Comparison of ENCODE assay signal across 29 cellular contexts in genomic region chr2:18369750-18370149, GRCh38.
DNase-seq lines count a peak whose midpoint lies in the region; ATAC-seq and TF ChIP-seq lines count a peak whose summit lies in the region.
"Had no signal": no experiment of that assay in that cellular context is flagged by ENCODE, and none has a peak within 500 bp of the region (broad histone marks: within the 10 kb centered on the region; RNA-seq: fewer than 3 reads in every experiment).

No MANE protein-coding gene starts in this region.

- ATAC-seq in GM19395 (IDR thresholded peaks at IDR 0.05; ENCODE audit: unreplicated experiment) (no peak), Right ventricle myocardium superior (ENCODE audit: poor library complexity) (no peak), right cardiac atrium (no peak)
- ATAC-seq: HepG2, left lobe of liver, T-helper 17 cell, upper lobe of right lung had no signal

- in situ Hi-C loops in brain microvascular endothelial cell (cut with HindIII; ENCODE audit: low pct_ligation_motif_present, low sequenced_read_pairs), result no loop called here

- DNase-seq in EH (ENCODE audit: low read depth) (peak; percentile 63), MG63 (peak; percentile 20), brain microvascular endothelial cell (peak; percentile 77), lung microvascular endothelial cell (ENCODE audit: low read depth in 2 of 2) (peak; percentile 78 to 92), NCI-H1436 (lab: John Stamatoyannopoulos, UW) (no peak), Right ventricle myocardium superior (no peak), right cardiac atrium (no peak)
- DNase-seq: activated CD4-positive, alpha-beta T cell treated with anti-CD3 and anti-CD28 coated beads for 4 hours; activated naive CD4-positive, alpha-beta T cell; activated T-cell treated with anti-CD3 and anti-CD28 coated beads, Interleukin-2, amount 50 U/mL, for 48 hours; adrenal gland; caudate nucleus; COR-L47; DMS79; foreskin melanocyte; HCEC 1CT; mesendoderm; NCI-H1105 treated with DMSO at 0.1 percent for 48 hours; NCI-H2081; NCI-H82; PC-9; small intestine; stimulated activated CD4-positive, alpha-beta T cell treated with anti-CD3 and anti-CD28 coated beads, Interleukin-1b, Interleukin-23, amount 100 ng/mL, for 48 hours; T-helper 17 cell; upper lobe of right lung had no signal

- H3K4me3 ChIP-seq in MG63, result no peak overlapping the region
- H3K4me3 ChIP-seq in brain microvascular endothelial cell (ENCODE audit: low read depth, low read length), result no peak overlapping the region
- no peak overlapping the region for H3K4me3 ChIP-seq in right cardiac atrium (ENCODE audit: low read length)
- H3K4me3 ChIP-seq: adrenal gland, hepatocyte, PC-9, upper lobe of right lung had no signal

- H3K27ac ChIP-seq in brain microvascular endothelial cell (no peak overlapping the region), right cardiac atrium (ENCODE audit: low read length) (no peak overlapping the region)
- H3K27ac ChIP-seq: adrenal gland, hepatocyte, PC-9, upper lobe of right lung had no signal

- WGBS in right cardiac atrium, result 80% methylated on average over 2 of the region's 2 CpGs

- TF ChIP-seq CTCF in brain microvascular endothelial cell (IDR thresholded peaks at IDR 0.05; ENCODE audit: low read depth, low read length, missing control alignments), result no peak

- H3K27me3 ChIP-seq in MG63 (no peaks in the 10 kb centered on the region), brain microvascular endothelial cell (replicated peaks) (no peaks in the 10 kb centered on the region), right cardiac atrium (ENCODE audit: control insufficient read depth, insufficient read depth) (peaks cover 4% of the 10 kb centered on the region)
- H3K27me3 ChIP-seq: adrenal gland, hepatocyte, upper lobe of right lung had no signal

- H3K4me1 ChIP-seq in right cardiac atrium (ENCODE audit: control insufficient read depth, insufficient read depth, low read length), result no peaks in the 10 kb centered on the region
- H3K4me1 ChIP-seq: adrenal gland, upper lobe of right lung had no signal

- H3K9me3 ChIP-seq in MG63, result no peaks in the 10 kb centered on the region
- H3K9me3 ChIP-seq in right cardiac atrium (ENCODE audit: control insufficient read depth, low read length), result no peaks in the 10 kb centered on the region
- H3K9me3 ChIP-seq: adrenal gland, upper lobe of right lung had no signal

- intact Hi-C loops in Right ventricle myocardium superior (cut with DNase I), result no loop called here
- intact Hi-C loops in right cardiac atrium (cut with DNase I), result no loop called here

- H3K36me3 ChIP-seq in MG63 (no peaks in the 10 kb centered on the region), brain microvascular endothelial cell (replicated peaks) (no peaks in the 10 kb centered on the region)
- H3K36me3 ChIP-seq: adrenal gland, upper lobe of right lung had no signal

Comparison
In these comparisons a context has a peak if more than half of its experiments do, and no peak if none do; other contexts are left out.
1. DNase-seq: peak in EH (single experiment), MG63 (single experiment), brain microvascular endothelial cell (single experiment) and lung microvascular endothelial cell (2 of 2); none in NCI-H1436 (single experiment), Right ventricle myocardium superior (single experiment) and right cardiac atrium (0 of 3).